ENCODE assay signal across 8 cellular contexts in the genomic region with DNA sequence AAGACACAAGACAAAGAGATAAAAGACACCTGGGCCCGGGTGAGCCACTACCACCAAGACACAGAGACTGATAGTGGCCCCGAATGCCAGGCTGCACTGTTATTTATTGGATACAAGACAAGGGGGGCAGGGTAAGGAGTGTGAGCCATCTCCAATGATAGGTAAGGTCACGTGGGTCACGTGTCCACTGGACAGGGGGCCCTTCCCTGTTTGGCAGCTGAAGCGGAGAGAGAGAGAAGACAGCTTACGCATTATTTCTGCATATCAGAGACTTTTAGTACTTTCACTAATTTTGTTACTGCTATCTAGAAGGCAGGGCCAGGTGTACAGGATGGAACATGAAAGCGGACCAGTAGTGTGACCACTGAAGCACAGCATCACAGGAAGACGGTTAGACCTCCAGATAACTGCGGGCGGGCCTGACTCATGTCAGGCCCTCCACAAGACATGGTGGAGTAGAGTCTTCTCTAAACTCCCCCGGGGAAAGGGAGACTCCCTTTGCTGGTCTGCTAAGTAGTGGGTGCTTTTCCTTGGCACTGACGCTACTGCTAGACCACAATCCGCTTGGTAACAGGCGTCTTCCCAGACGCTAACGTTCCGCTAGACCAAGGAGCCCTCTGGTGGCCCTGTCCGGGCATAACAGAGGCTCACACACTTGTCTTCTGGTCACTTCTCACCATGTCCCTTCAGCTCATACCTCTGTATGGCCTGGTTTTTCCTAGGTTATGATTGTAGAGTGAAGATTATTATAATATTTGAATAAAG. TPM values are rescaled to one million over a fixed set of nuclear protein-coding genes. Genes with fewer than 3 reads are reported as not detected.
DNase-seq lines count a peak whose midpoint lies in the region; ATAC-seq and TF ChIP-seq lines count a peak whose summit lies in the region.
"Not testable (repeated sequence)": the region's sequence is repeated elsewhere in the genome, so short reads cannot be mapped to it uniquely, and the experiment has no call there.

No MANE protein-coding gene starts in this region.

- TF ChIP-seq POLR2A in right lobe of liver (IDR thresholded peaks at IDR 0.05): not testable (repeated sequence)

- H3K36me3 ChIP-seq in right lobe of liver: not testable (repeated sequence)

- ATAC-seq in right lobe of liver: not testable (repeated sequence)

- not testable (repeated sequence) for H3K4me3 Mint-ChIP-seq in T-helper 2 cell treated with Interferon-gamma antibody and Interleukin-4, amounts not matched to agents 5 μg/mL and 100 μg/mL, for 36 hours

- not testable (repeated sequence) for H3K27ac Mint-ChIP-seq in T-helper 2 cell treated with Interferon-gamma antibody and Interleukin-4, amounts not matched to agents 5 μg/mL and 100 μg/mL, for 36 hours

- H3K9me3 ChIP-seq in right lobe of liver: not testable (repeated sequence)

- not testable (repeated sequence) for H3K4me3 ChIP-seq in fibroblast of the aortic adventitia (ENCODE audit: low read depth, low read length); right lobe of liver

- CTCF ChIA-PET in GM10248 (lab: Yijun Ruan, JAX): interaction anchor here (1.2 to 1.5 kb wide), 2 partner anchors 13 to 365 kb away, joined by 3 read pairs; no protein-coding TSS in a partner anchor

- intact Hi-C loops in right lobe of liver (cut with DNase I): not testable (repeated sequence)

- DNase-seq in AG08395 (ENCODE audit: low spot score) (peak; percentile 35), NCI-H1092 treated with DMSO at 0.1 percent for 48 hours (lab: John Stamatoyannopoulos, UW) (peak; percentile 21), amygdala (lab: John Stamatoyannopoulos, UW) (peak in 41 of 56 donors; percentile 1 to 80 (median 39)), fibroblast of the aortic adventitia (ENCODE audit: low read depth) (peak; percentile 58), right lobe of liver (peak; percentile 43 to 64 (median 58))
- DNase-seq in GM10248 (ENCODE audit: extremely low spot score): not testable (repeated sequence)
- DNase-seq in T-helper 2 cell treated with Interferon-gamma antibody and Interleukin-4, amounts not matched to agents 5 μg/mL and 100 μg/mL, for 36 hours (ENCODE audit: low spot score): peak; percentile 5
- peak; percentile 41 for DNase-seq in stimulated activated CD4-positive, alpha-beta T cell treated with anti-CD3 and anti-CD28 coated beads, Interleukin-15, amount 100 ng/mL, for 24 hours

- H3K27ac ChIP-seq in right lobe of liver: not testable (repeated sequence)

- not testable (repeated sequence) for H3K27me3 ChIP-seq in right lobe of liver

- POLR2A ChIA-PET in GM10248 (lab: Yijun Ruan, JAX): not testable (repeated sequence)

- TF ChIP-seq CTCF in GM10248 (IDR thresholded peaks at IDR 0.05; ENCODE audit: control extremely low read depth, extremely low read depth, low read depth, missing control alignments) (peak; percentile 73), fibroblast of the aortic adventitia (IDR thresholded peaks at IDR 0.05; ENCODE audit: insufficient read depth, low read length) (peak; percentile 67), right lobe of liver (IDR thresholded peaks at IDR 0.05) (peak; percentile 38 to 61 (median 52))

- H3K36me3 Mint-ChIP-seq in T-helper 2 cell treated with Interferon-gamma antibody and Interleukin-4, amounts not matched to agents 5 μg/mL and 100 μg/mL, for 36 hours (ENCODE audit: low read depth): not testable (repeated sequence)

- not testable (repeated sequence) for H3K27me3 Mint-ChIP-seq in T-helper 2 cell treated with Interferon-gamma antibody and Interleukin-4, amounts not matched to agents 5 μg/mL and 100 μg/mL, for 36 hours (ENCODE audit: low read depth)

- H3K4me1 ChIP-seq in right lobe of liver: not testable (repeated sequence)

- peaks cover 16% of the 10 kb centered on the region for H3K4me1 Mint-ChIP-seq in T-helper 2 cell treated with Interferon-gamma antibody and Interleukin-4, amounts not matched to agents 5 μg/mL and 100 μg/mL, for 36 hours (ENCODE audit: low read depth)

- 59% methylated on average over 11 of the region's 18 CpGs for WGBS in right lobe of liver (ENCODE audit: insufficient coverage, low coverage, low lambda C conversion rate, missing lambda C conversion rate)

- H3K9me3 Mint-ChIP-seq in T-helper 2 cell treated with Interferon-gamma antibody and Interleukin-4, amounts not matched to agents 5 μg/mL and 100 μg/mL, for 36 hours: peaks cover 20% of the 10 kb centered on the region

RNA-seq across cellular contexts. Expression of gene ZNF566, which starts 3.5 kb away (rescaled TPM):
- total RNA-seq in fibroblast of the aortic adventitia (ENCODE audit: low replicate concordance) (11.6 TPM in 2 replicates), right lobe of liver (1 to 10 TPM; 4.1 to 7.8 (median 5.1) TPM)

RNA-seq across cellular contexts. Expression of gene ZNF260, which starts 35.2 kb away (rescaled TPM):
- total RNA-seq in fibroblast of the aortic adventitia (ENCODE audit: low replicate concordance) (9.0 and 23.9 TPM in 2 replicates), right lobe of liver (1 to 10 TPM; 2.8 to 5.2 (median 4.2) TPM)
